1 cellular context compared by ENCODE assay signal in genomic region chr3:52197499-52197841, GRCh38.
TF ChIP-seq lines count a peak whose summit lies in the region.

No MANE protein-coding gene starts in this region.

TF ChIP-seq in HepG2, 621 proteins besides CTCF, POLR2A, EP300 and RAD21:
- no peak for TF ChIP-seq CEBPG (CRISPR knock-in tag; IDR thresholded peaks at IDR 0.05)
- TF ChIP-seq HMG20B (CRISPR knock-in tag; conservative IDR thresholded peaks at IDR 0.05): no peak
- no peak for TF ChIP-seq NKX3-1 (CRISPR knock-in tag; IDR thresholded peaks at IDR 0.05)
- TF ChIP-seq ZNF772 (CRISPR knock-in tag; IDR thresholded peaks at IDR 0.05): no peak
- peak; percentile 15; the same call in 1 of the 2 replicates for TF ChIP-seq ZBTB33 (CRISPR knock-in tag; IDR thresholded peaks at IDR 0.05)
- 0 out of 2 replicates have a peak, but pooled peaks have one; percentile 44 for TF ChIP-seq ZC3H4 (CRISPR knock-in tag; IDR thresholded peaks at IDR 0.05; ENCODE audit: borderline replicate concordance)
- no peak for TF ChIP-seq ZNF280D (CRISPR knock-in tag; IDR thresholded peaks at IDR 0.05)
- peak; percentile 28; the same call in 1 of the 2 replicates for TF ChIP-seq ZNF431 (CRISPR knock-in tag; IDR thresholded peaks at IDR 0.05; ENCODE audit: borderline replicate concordance, low read depth)
- no peak for TF ChIP-seq FUBP1 (CRISPR knock-in tag; IDR thresholded peaks at IDR 0.05; ENCODE audit: borderline replicate concordance)
- TF ChIP-seq ZNF567 (CRISPR knock-in tag; IDR thresholded peaks at IDR 0.05; ENCODE audit: borderline replicate concordance): no peak
- TF ChIP-seq ZSCAN12 (CRISPR knock-in tag; IDR thresholded peaks at IDR 0.05): no peak
